ENCODE assay signal across 8 cellular contexts in the genomic region with DNA sequence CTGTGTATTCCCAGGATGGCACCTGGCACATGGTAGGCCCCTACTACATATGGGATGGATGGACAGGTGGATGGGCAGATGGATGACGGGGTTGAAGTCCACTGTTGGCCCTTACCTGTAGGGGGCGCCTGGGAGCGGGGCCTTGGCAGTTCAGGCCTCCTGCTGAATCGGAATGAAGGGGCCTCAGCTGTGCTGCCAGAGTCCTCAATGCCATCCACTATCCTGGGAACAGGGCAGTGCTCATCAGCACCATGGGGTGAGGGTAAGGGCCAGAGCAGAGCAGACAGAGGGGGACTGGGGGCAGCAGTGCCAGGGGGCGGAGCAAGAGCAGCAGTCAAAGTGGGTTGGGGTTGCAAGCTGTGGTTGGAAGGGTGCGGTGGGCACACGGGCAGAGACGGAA. TPM values are rescaled to one million over a fixed set of nuclear protein-coding genes. Genes with fewer than 3 reads are reported as not detected.
DNase-seq lines count a peak whose midpoint lies in the region; ATAC-seq and TF ChIP-seq lines count a peak whose summit lies in the region.

No MANE protein-coding gene starts in this region.

- H3K27me3 Mint-ChIP-seq in H9 (ENCODE audit: low read depth): peaks cover 2% of the 10 kb centered on the region; the same call in 1 of the 2 replicates

- no peak overlapping the region for H3K23ac ChIP-seq in H9 (ENCODE audit: insufficient read length, low read depth, low read length)

- no peak overlapping the region for H2BK20ac ChIP-seq in H9 (ENCODE audit: low read depth, low read length, poor library complexity, severe bottlenecking)

- no peaks in the 10 kb centered on the region for H3K36me3 ChIP-seq in uterus

- no peak overlapping the region for H3K18ac ChIP-seq in H9 (ENCODE audit: insufficient read length, low read depth, low read length)

- no peak overlapping the region for H2AK5ac ChIP-seq in H9 (ENCODE audit: insufficient read length, low read length)

- no peak overlapping the region for H3K4me2 ChIP-seq in H9 (ENCODE audit: insufficient read depth, insufficient read length, low read length)

- H3K9me3 Mint-ChIP-seq in H9: no peaks in the 10 kb centered on the region

- ATAC-seq in GM18867 (IDR thresholded peaks at IDR 0.05; ENCODE audit: unreplicated experiment): no peak
- ATAC-seq in HG03521 (IDR thresholded peaks at IDR 0.05; ENCODE audit: unreplicated experiment): no peak

- POLR2A ChIA-PET in AG04450 (lab: Yijun Ruan, JAX): no interaction called here

- peaks cover 2% of the 10 kb centered on the region for H3K27me3 ChIP-seq in AG04450 (ENCODE audit: control insufficient read depth, insufficient read depth, low read length)
- H3K27me3 ChIP-seq in H9 (ENCODE audit: insufficient read depth, low read length): no peaks in the 10 kb centered on the region
- H3K27me3 ChIP-seq in uterus: no peaks in the 10 kb centered on the region

- no peaks in the 10 kb centered on the region for H3K23me2 ChIP-seq in H9 (ENCODE audit: insufficient read length, low read depth, low read length, poor library complexity, severe bottlenecking)

- H3K79me1 ChIP-seq in H9 (ENCODE audit: insufficient read depth, low read depth, low read length, poor library complexity, severe bottlenecking): no peaks in the 10 kb centered on the region

- no peak overlapping the region for H3T11ph ChIP-seq in H9 (ENCODE audit: low read length)

- H3K4me3 ChIP-seq in AG04450 (ENCODE audit: low read depth, low read length) (no peak overlapping the region), uterus (no peak overlapping the region)

- H3K4ac ChIP-seq in H9 (ENCODE audit: low read depth, low read length): no peak overlapping the region

- H4K5ac ChIP-seq in H9 (ENCODE audit: insufficient read length, low read depth, low read length): no peak overlapping the region

- CTCF ChIA-PET in AG04450 (lab: Charles Lee): interaction anchor here (0.9 kb wide), 1 partner anchor 21 kb away, joined by 5 read pairs; no protein-coding TSS in a partner anchor

- no peak overlapping the region for H2BK120ac ChIP-seq in H9 (ENCODE audit: low read depth, low read length, poor library complexity, severe bottlenecking)

- no peaks in the 10 kb centered on the region for H3K36me3 Mint-ChIP-seq in H9 (ENCODE audit: insufficient read depth in 1 of 3, low read depth in 3 of 3)

- DNase-seq in AG04450 (ENCODE audit: low read depth, low spot score) (no peak), H9 (peak; percentile 89), iPS-NIHi7 (ENCODE audit: extremely low spot score) (peak; percentile 81), AG08396 (ENCODE audit: low spot score) (no peak), uterus (no peak)
- DNase-seq in activated CD8-positive, alpha-beta memory T cell treated with anti-CD3 and anti-CD28 coated beads for 24 hours: peak; percentile 73

- H3K27ac Mint-ChIP-seq in H9: peak overlapping the region in 1 of 3 experiments; percentile 44; a peak in 2 of 7 replicates

- no peak overlapping the region for H3K4me3 Mint-ChIP-seq in H9

- H3K9me3 ChIP-seq in AG04450 (ENCODE audit: control insufficient read depth, insufficient read depth, low read length): no peaks in the 10 kb centered on the region; the same call in 1 of the 2 replicates
- no peaks in the 10 kb centered on the region for H3K9me3 ChIP-seq in H9 (ENCODE audit: control insufficient read depth, low read depth, low read length)
- H3K9me3 ChIP-seq in uterus: no peaks in the 10 kb centered on the region

- H3K9ac ChIP-seq in H9 (ENCODE audit: extremely low read depth, insufficient read length, low read length): no peak overlapping the region

- H3K27ac ChIP-seq in AG04450 (ENCODE audit: low read depth, low read length): no peak overlapping the region
- no peak overlapping the region for H3K27ac ChIP-seq in H9 (ENCODE audit: insufficient read length, low read depth, low read length)
- H3K27ac ChIP-seq in uterus: no peak overlapping the region

- no peak overlapping the region for H3K56ac ChIP-seq in H9 (ENCODE audit: insufficient read length, low read depth, low read length)

- H4K20me1 ChIP-seq in H9 (ENCODE audit: control insufficient read depth, insufficient read depth, insufficient read length): no peaks in the 10 kb centered on the region

- no peak overlapping the region for H2BK5ac ChIP-seq in H9 (ENCODE audit: insufficient read length, low read length)

- H3K4me1 ChIP-seq in H9 (ENCODE audit: insufficient read depth, low read length) (no peaks in the 10 kb centered on the region), uterus (no peaks in the 10 kb centered on the region)

- H3K79me2 ChIP-seq in H9 (ENCODE audit: insufficient read depth, low read length): no peaks in the 10 kb centered on the region

- H3K14ac ChIP-seq in H9 (ENCODE audit: insufficient read depth, low read length): no peak overlapping the region

- intact Hi-C loops in uterus (cut with DNase I; ENCODE audit: low total_unique reads): no loop called here

- H2AFZ ChIP-seq in H9 (ENCODE audit: low read length): no peak overlapping the region

- peak; percentile 30; the same call in 1 of the 2 replicates for TF ChIP-seq CTCF in AG04450 (IDR thresholded peaks at IDR 0.05; ENCODE audit: low read depth, low read length)
- TF ChIP-seq CTCF in H9 (conservative IDR thresholded peaks at IDR 0.05): peak; percentile 90
- no peak for TF ChIP-seq CTCF in uterus (IDR thresholded peaks at IDR 0.05)

- H4K8ac ChIP-seq in H9 (replicated peaks; ENCODE audit: insufficient read length, low read depth, low read length): no peak overlapping the region

- H2BK12ac ChIP-seq in H9 (ENCODE audit: insufficient read length, low read depth, low read length): no peak overlapping the region

- TF ChIP-seq POLR2A in uterus (IDR thresholded peaks at IDR 0.05): no peak

- WGBS in H9 (ENCODE audit: extremely low coverage, insufficient read length, low lambda C conversion rate): no CpG with 5 or more reads among the region's 8 CpGs

- H4K91ac ChIP-seq in H9 (ENCODE audit: insufficient read length, low read depth, low read length): no peak overlapping the region

- no peak overlapping the region for H2BK15ac ChIP-seq in H9 (ENCODE audit: low read depth, low read length)

- H3K4me1 Mint-ChIP-seq in H9: peaks cover 2 to 4% of the 10 kb centered on the region in 2 experiments; a peak in 3 of 4 replicates

RNA-seq across cellular contexts. Expression of gene RAB5C, which starts 8.3 kb away (rescaled TPM):
- polyA plus RNA-seq in AG04450 (2011; rRNA removed): 134 and 163 TPM in 2 replicates
- polyA minus RNA-seq in AG04450 (2011; rRNA and poly(A)+ RNA removed): 51.3 and 71.3 TPM in 2 replicates
- total RNA-seq in H9 (2021) (73.8 and 75.7 TPM in 2 replicates), uterus (100 to 1,000 TPM in 1 of 4 donors, 10 to 100 TPM in 3; 51.7 to 105 (median 68.0) TPM)

RNA-seq across cellular contexts. Expression of gene KCNH4, which starts 17.8 kb away (rescaled TPM):
- 0.01 and 0.02 TPM in 2 replicates for polyA plus RNA-seq in AG04450 (2011; rRNA removed)
- 0.09 TPM in 1 of 2 replicates, not detected in the other for polyA minus RNA-seq in AG04450 (2011; rRNA and poly(A)+ RNA removed)
- total RNA-seq in H9 (2021) (0.13 TPM in 1 of 2 replicates, not detected in the other), uterus (under 1 TPM in 1 of 4 donors, not detected in 3; 0.55 TPM)

RNA-seq across cellular contexts. Expression of gene HCRT, which starts 22.1 kb away (rescaled TPM):
- not detected in 2 replicates for polyA plus RNA-seq in AG04450 (2011; rRNA removed)
- polyA minus RNA-seq in AG04450 (2011; rRNA and poly(A)+ RNA removed): not detected in 2 replicates
- total RNA-seq in H9 (2021) (not detected in 2 replicates), uterus (1 to 10 TPM in 1 of 4 donors, not detected in 3; 1.0 TPM)

RNA-seq across cellular contexts. Expression of gene GHDC, which starts 31.2 kb away (rescaled TPM):
- polyA plus RNA-seq in AG04450 (2011; rRNA removed): 5.1 and 7.0 TPM in 2 replicates
- polyA minus RNA-seq in AG04450 (2011; rRNA and poly(A)+ RNA removed): 3.6 and 6.3 TPM in 2 replicates
- 8.5 and 11.0 TPM in 2 replicates for total RNA-seq in H9 (2021)
- 10 to 100 TPM in 2 of 4 donors, 1 to 10 TPM in 2; 8.2 to 26.8 (median 17.5) TPM for total RNA-seq in uterus

RNA-seq across cellular contexts. Expression of gene HSPB9, which starts 40.5 kb away (rescaled TPM):
- polyA plus RNA-seq in AG04450 (2011; rRNA removed): not detected in 2 replicates
- polyA minus RNA-seq in AG04450 (2011; rRNA and poly(A)+ RNA removed): 0.13 TPM in 1 of 2 replicates, not detected in the other
- 0.15 and 0.18 TPM in 2 replicates for total RNA-seq in H9 (2021)
- total RNA-seq in uterus: under 1 TPM in 1 of 4 donors, not detected in 3; 0.28 TPM

Comparison
In these comparisons a context has a peak if more than half of its experiments do, and no peak if none do; other contexts are left out.
1. DNase-seq: peak in H9 (single experiment), activated CD8-positive, alpha-beta memory T cell treated with anti-CD3 and anti-CD28 coated beads for 24 hours (single experiment) and iPS-NIHi7 (single experiment); none in AG04450 (single experiment), AG08396 (single experiment) and uterus (0 of 2).
2. CTCF ChIP-seq: peak in AG04450 (single experiment) and H9 (single experiment); none in uterus (0 of 4).